ENCODE assay signal across 1 cellular context in the genomic region with DNA sequence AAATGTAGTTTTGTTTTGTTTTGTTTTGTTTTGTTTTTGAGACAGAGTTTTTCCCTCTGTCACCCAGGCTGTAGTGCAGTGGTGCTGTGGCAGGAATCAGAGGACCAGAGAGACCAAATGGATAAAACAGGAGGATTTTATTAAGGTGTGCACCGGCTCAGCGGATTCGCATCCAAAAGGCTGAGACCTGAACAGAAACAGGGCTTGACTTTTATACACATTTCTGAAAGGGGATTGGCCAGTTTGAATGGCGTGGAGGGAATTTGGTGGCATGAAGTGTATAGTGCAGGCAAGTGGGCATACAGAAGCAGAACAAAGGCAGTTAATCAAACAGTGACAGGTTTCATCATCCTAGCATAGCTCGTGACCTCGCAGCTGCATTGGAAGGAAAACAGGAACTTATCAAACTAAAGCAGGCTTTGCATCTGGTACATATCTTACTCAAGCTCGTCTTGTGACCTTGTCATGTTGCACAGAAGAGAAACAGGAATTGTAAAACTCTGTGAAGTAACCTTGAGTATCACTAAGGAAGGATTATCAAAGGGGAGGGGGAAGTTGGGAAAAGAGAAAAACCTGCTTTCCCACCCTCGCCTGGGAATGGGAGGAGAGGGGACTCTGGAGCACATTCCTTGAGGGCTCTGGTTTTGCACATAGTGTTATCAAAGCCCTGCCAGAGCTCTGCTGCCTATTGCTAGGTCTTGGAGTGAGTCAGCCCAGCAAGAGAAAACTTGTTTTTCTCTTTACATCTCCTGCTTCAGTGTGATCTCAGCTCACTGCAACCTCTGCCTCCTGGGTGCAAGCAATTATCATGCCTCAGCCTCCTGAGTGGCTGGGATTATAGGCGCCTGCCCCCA.
TF ChIP-seq lines count a peak whose summit lies in the region.

No MANE protein-coding gene starts in this region.

TF ChIP-seq in HepG2, 621 proteins besides CTCF, POLR2A, EP300 and RAD21 (continued from another document and continues in another):
- TF ChIP-seq, protein P1, sequence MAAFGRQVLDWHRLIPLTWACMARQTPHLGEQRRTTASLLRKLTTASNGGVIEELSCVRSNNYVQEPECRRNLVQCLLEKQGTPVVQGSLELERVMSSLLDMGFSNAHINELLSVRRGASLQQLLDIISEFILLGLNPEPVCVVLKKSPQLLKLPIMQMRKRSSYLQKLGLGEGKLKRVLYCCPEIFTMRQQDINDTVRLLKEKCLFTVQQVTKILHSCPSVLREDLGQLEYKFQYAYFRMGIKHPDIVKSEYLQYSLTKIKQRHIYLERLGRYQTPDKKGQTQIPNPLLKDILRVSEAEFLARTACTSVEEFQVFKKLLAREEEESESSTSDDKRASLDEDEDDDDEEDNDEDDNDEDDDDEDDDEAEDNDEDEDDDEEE (CRISPR knock-in tag; IDR thresholded peaks at IDR 0.05), result no peak
- TF ChIP-seq HOXA9 (CRISPR knock-in tag; IDR thresholded peaks at IDR 0.05; ENCODE audit: borderline replicate concordance) (peak; percentile 69; the same call in 1 of the 2 replicates), SNAPC2 (CRISPR knock-in tag; IDR thresholded peaks at IDR 0.05) (no peak), ZNF12 (CRISPR knock-in tag; IDR thresholded peaks at IDR 0.05) (peak; percentile 73; the same call in 1 of the 2 replicates), TSC22D2 (CRISPR knock-in tag; IDR thresholded peaks at IDR 0.05; ENCODE audit: borderline replicate concordance) (no peak), TEAD3 (CRISPR knock-in tag; optimal IDR thresholded peaks at IDR 0.05; ENCODE audit: borderline replicate concordance) (peak; percentile 69), ZFP36 (IDR thresholded peaks at IDR 0.05; ENCODE audit: borderline replicate concordance, low read depth, low read length, partially characterized antibody) (no peak), ZNF430 (CRISPR knock-in tag; IDR thresholded peaks at IDR 0.05) (no peak), ZNF256 (CRISPR knock-in tag; conservative IDR thresholded peaks at IDR 0.05) (no peak), ELF3 (CRISPR knock-in tag; IDR thresholded peaks at IDR 0.05) (no peak), ZNF124 (CRISPR knock-in tag; IDR thresholded peaks at IDR 0.05) (0 out of 2 replicates have a peak, but pooled peaks have one; percentile 31), RFX1 (IDR thresholded peaks at IDR 0.05) (no peak), ETV6 (CRISPR knock-in tag; conservative IDR thresholded peaks at IDR 0.05) (no peak), ZNF589 (CRISPR knock-in tag; conservative IDR thresholded peaks at IDR 0.05) (no peak), ATF7 (IDR thresholded peaks at IDR 0.05) (0 out of 2 replicates have a peak, but pooled peaks have one; percentile 3), ATF7 (CRISPR knock-in tag; IDR thresholded peaks at IDR 0.05) (no peak), JDP2 (CRISPR knock-in tag; IDR thresholded peaks at IDR 0.05; ENCODE audit: borderline replicate concordance) (no peak), ZKSCAN5 (CRISPR knock-in tag; IDR thresholded peaks at IDR 0.05) (no peak), THAP11 (CRISPR knock-in tag; IDR thresholded peaks at IDR 0.05) (peak; percentile 43; the same call in 1 of the 2 replicates), LCORL (IDR thresholded peaks at IDR 0.05) (no peak), LCORL (CRISPR knock-in tag; IDR thresholded peaks at IDR 0.05) (no peak), ZNF333 (CRISPR knock-in tag; IDR thresholded peaks at IDR 0.05; ENCODE audit: borderline replicate concordance) (no peak), FOXP1 (IDR thresholded peaks at IDR 0.05) (no peak), FOXP1 (CRISPR knock-in tag; IDR thresholded peaks at IDR 0.05) (peak; percentile 64), ZNF232 (CRISPR knock-in tag; IDR thresholded peaks at IDR 0.05; ENCODE audit: borderline replicate concordance) (no peak), ZNF713 (CRISPR knock-in tag; IDR thresholded peaks at IDR 0.05) (no peak), HDAC2 (CRISPR knock-in tag; IDR thresholded peaks at IDR 0.05) (no peak), MEIS1 (CRISPR knock-in tag; IDR thresholded peaks at IDR 0.05; ENCODE audit: borderline replicate concordance) (peak; percentile 55; the same call in 1 of the 2 replicates), ZNF670 (CRISPR knock-in tag; IDR thresholded peaks at IDR 0.05; ENCODE audit: borderline replicate concordance) (no peak), HCFC1 (IDR thresholded peaks at IDR 0.05; ENCODE audit: low read depth, low read length) (no peak), FOXJ3 (CRISPR knock-in tag; IDR thresholded peaks at IDR 0.05; ENCODE audit: borderline replicate concordance) (peak; percentile 14; the same call in 1 of the 2 replicates), JUNB (CRISPR knock-in tag; IDR thresholded peaks at IDR 0.05; ENCODE audit: borderline replicate concordance) (no peak), MED13 (CRISPR knock-in tag; IDR thresholded peaks at IDR 0.05) (no peak), KDM6A (CRISPR knock-in tag; IDR thresholded peaks at IDR 0.05; ENCODE audit: low read depth) (no peak), ZNF792 (CRISPR knock-in tag; IDR thresholded peaks at IDR 0.05) (0 out of 2 replicates have a peak, but pooled peaks have one; percentile 50), BRD4 (CRISPR knock-in tag; IDR thresholded peaks at IDR 0.05) (no peak), MEIS2 (CRISPR knock-in tag; IDR thresholded peaks at IDR 0.05) (peak; percentile 93), SRF (IDR thresholded peaks at IDR 0.05; ENCODE audit: low read depth, low read length) (no peak), REXO4 (CRISPR knock-in tag; IDR thresholded peaks at IDR 0.05; ENCODE audit: borderline replicate concordance) (no peak), ASH2L (IDR thresholded peaks at IDR 0.05; ENCODE audit: insufficient read length, low read depth, low read length) (peak; percentile 27), ZFP62 (CRISPR knock-in tag; IDR thresholded peaks at IDR 0.05) (no peak)
- TF ChIP-seq, protein P2, sequence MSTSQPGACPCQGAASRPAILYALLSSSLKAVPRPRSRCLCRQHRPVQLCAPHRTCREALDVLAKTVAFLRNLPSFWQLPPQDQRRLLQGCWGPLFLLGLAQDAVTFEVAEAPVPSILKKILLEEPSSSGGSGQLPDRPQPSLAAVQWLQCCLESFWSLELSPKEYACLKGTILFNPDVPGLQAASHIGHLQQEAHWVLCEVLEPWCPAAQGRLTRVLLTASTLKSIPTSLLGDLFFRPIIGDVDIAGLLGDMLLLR (CRISPR knock-in tag; IDR thresholded peaks at IDR 0.05), result no peak
- TF ChIP-seq, protein P3, sequence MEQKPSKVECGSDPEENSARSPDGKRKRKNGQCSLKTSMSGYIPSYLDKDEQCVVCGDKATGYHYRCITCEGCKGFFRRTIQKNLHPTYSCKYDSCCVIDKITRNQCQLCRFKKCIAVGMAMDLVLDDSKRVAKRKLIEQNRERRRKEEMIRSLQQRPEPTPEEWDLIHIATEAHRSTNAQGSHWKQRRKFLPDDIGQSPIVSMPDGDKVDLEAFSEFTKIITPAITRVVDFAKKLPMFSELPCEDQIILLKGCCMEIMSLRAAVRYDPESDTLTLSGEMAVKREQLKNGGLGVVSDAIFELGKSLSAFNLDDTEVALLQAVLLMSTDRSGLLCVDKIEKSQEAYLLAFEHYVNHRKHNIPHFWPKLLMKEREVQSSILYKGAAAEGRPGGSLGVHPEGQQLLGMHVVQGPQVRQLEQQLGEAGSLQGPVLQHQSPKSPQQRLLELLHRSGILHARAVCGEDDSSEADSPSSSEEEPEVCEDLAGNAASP (CRISPR knock-in tag; IDR thresholded peaks at IDR 0.05; ENCODE audit: borderline replicate concordance), result 0 out of 2 replicates have a peak, but pooled peaks have one; percentile 26
- TF ChIP-seq, protein P4, sequence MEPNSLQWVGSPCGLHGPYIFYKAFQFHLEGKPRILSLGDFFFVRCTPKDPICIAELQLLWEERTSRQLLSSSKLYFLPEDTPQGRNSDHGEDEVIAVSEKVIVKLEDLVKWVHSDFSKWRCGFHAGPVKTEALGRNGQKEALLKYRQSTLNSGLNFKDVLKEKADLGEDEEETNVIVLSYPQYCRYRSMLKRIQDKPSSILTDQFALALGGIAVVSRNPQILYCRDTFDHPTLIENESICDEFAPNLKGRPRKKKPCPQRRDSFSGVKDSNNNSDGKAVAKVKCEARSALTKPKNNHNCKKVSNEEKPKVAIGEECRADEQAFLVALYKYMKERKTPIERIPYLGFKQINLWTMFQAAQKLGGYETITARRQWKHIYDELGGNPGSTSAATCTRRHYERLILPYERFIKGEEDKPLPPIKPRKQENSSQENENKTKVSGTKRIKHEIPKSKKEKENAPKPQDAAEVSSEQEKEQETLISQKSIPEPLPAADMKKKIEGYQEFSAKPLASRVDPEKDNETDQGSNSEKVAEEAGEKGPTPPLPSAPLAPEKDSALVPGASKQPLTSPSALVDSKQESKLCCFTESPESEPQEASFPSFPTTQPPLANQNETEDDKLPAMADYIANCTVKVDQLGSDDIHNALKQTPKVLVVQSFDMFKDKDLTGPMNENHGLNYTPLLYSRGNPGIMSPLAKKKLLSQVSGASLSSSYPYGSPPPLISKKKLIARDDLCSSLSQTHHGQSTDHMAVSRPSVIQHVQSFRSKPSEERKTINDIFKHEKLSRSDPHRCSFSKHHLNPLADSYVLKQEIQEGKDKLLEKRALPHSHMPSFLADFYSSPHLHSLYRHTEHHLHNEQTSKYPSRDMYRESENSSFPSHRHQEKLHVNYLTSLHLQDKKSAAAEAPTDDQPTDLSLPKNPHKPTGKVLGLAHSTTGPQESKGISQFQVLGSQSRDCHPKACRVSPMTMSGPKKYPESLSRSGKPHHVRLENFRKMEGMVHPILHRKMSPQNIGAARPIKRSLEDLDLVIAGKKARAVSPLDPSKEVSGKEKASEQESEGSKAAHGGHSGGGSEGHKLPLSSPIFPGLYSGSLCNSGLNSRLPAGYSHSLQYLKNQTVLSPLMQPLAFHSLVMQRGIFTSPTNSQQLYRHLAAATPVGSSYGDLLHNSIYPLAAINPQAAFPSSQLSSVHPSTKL (CRISPR knock-in tag; IDR thresholded peaks at IDR 0.05), result peak; percentile 83
- TF ChIP-seq, protein P5, sequence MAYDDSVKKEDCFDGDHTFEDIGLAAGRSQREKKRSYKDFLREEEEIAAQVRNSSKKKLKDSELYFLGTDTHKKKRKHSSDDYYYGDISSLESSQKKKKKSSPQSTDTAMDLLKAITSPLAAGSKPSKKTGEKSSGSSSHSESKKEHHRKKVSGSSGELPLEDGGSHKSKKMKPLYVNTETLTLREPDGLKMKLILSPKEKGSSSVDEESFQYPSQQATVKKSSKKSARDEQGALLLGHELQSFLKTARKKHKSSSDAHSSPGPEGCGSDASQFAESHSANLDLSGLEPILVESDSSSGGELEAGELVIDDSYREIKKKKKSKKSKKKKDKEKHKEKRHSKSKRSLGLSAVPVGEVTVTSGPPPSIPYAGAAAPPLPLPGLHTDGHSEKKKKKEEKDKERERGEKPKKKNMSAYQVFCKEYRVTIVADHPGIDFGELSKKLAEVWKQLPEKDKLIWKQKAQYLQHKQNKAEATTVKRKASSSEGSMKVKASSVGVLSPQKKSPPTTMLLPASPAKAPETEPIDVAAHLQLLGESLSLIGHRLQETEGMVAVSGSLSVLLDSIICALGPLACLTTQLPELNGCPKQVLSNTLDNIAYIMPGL (CRISPR knock-in tag; IDR thresholded peaks at IDR 0.05; ENCODE audit: borderline replicate concordance in 1 of 2, low read depth in 1 of 2), result no peak
- TF ChIP-seq, protein P6, sequence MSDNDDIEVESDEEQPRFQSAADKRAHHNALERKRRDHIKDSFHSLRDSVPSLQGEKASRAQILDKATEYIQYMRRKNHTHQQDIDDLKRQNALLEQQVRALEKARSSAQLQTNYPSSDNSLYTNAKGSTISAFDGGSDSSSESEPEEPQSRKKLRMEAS (IDR thresholded peaks at IDR 0.05), result peak; percentile 12; the same call in 1 of the 2 replicates
- TF ChIP-seq, protein P7, sequence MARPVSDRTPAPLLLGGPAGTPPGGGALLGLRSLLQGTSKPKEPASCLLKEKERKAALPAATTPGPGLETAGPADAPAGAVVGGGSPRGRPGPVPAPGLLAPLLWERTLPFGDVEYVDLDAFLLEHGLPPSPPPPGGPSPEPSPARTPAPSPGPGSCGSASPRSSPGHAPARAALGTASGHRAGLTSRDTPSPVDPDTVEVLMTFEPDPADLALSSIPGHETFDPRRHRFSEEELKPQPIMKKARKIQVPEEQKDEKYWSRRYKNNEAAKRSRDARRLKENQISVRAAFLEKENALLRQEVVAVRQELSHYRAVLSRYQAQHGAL (CRISPR knock-in tag; IDR thresholded peaks at IDR 0.05; ENCODE audit: not compliant biosample characterization), result no peak
- TF ChIP-seq, protein P8, sequence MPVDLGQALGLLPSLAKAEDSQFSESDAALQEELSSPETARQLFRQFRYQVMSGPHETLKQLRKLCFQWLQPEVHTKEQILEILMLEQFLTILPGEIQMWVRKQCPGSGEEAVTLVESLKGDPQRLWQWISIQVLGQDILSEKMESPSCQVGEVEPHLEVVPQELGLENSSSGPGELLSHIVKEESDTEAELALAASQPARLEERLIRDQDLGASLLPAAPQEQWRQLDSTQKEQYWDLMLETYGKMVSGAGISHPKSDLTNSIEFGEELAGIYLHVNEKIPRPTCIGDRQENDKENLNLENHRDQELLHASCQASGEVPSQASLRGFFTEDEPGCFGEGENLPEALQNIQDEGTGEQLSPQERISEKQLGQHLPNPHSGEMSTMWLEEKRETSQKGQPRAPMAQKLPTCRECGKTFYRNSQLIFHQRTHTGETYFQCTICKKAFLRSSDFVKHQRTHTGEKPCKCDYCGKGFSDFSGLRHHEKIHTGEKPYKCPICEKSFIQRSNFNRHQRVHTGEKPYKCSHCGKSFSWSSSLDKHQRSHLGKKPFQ (CRISPR knock-in tag; IDR thresholded peaks at IDR 0.05; ENCODE audit: insufficient replicate concordance), result no peak
- TF ChIP-seq, protein P9, sequence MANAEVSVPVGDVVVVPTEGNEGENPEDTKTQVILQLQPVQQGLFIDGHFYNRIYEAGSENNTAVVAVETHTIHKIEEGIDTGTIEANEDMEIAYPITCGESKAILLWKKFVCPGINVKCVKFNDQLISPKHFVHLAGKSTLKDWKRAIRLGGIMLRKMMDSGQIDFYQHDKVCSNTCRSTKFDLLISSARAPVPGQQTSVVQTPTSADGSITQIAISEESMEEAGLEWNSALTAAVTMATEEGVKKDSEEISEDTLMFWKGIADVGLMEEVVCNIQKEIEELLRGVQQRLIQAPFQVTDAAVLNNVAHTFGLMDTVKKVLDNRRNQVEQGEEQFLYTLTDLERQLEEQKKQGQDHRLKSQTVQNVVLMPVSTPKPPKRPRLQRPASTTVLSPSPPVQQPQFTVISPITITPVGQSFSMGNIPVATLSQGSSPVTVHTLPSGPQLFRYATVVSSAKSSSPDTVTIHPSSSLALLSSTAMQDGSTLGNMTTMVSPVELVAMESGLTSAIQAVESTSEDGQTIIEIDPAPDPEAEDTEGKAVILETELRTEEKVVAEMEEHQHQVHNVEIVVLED (CRISPR knock-in tag; IDR thresholded peaks at IDR 0.05; ENCODE audit: borderline replicate concordance), result no peak
- TF ChIP-seq, protein P10, sequence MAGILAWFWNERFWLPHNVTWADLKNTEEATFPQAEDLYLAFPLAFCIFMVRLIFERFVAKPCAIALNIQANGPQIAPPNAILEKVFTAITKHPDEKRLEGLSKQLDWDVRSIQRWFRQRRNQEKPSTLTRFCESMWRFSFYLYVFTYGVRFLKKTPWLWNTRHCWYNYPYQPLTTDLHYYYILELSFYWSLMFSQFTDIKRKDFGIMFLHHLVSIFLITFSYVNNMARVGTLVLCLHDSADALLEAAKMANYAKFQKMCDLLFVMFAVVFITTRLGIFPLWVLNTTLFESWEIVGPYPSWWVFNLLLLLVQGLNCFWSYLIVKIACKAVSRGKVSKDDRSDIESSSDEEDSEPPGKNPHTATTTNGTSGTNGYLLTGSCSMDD (CRISPR knock-in tag; IDR thresholded peaks at IDR 0.05), result no peak
